2 cellular contexts compared by ENCODE assay signal in the genomic region with DNA sequence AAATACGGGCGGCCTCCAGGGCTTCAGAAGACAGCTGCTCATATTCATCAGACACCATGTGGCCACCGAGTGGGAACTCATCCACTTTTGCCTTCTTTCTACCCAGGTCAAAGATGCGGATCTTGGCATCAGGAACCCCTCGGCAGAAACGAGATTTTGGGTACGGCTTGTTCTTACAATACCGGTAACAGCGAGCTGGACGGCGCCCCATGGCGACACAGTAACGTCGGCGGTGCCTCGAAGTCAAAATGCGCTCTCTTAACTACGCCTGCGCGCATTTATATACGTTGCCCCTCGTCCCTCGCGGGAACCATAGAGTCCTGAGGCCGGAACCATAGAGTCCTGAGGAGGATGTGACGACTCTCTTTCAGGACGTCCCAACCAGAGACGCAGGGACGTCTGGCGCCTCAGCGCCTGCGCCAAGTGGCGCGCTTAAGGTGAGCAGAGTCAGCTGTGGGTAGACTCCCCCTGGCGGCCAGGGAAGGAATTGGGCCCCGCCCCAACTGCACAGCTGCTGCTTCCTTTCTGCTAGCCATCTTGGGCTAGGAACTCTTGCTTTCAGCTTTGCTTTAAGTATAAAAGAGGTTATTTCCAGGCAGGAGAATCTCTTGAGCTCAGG.
TF ChIP-seq lines count a peak whose summit lies in the region.

TSS of gene RPL10L (minus strand) at position 256 of the 619 bp plus-strand sequence. CDS start at position 211, 45 bp downstream.

TF ChIP-seq in GM23338, 12 proteins besides CTCF, POLR2A, EP300 and RAD21 (continues in another document):
- TF ChIP-seq POLR2AphosphoS5 (IDR thresholded peaks at IDR 0.05; ENCODE audit: low read depth) (no peak), JUNB (IDR thresholded peaks at IDR 0.05; ENCODE audit: unreplicated experiment) (no peak), CREB1 (CRISPR knock-in tag; IDR thresholded peaks at IDR 0.05; ENCODE audit: low read depth) (no peak), ZNF331 (CRISPR knock-in tag; IDR thresholded peaks at IDR 0.05; ENCODE audit: low read depth) (no peak), ETS1 (IDR thresholded peaks at IDR 0.05) (no peak), ZNF114 (CRISPR knock-in tag; IDR thresholded peaks at IDR 0.05) (no peak), EZH2phosphoT487 (IDR thresholded peaks at IDR 0.05; ENCODE audit: unreplicated experiment) (no peak), ZNF462 (CRISPR knock-in tag; IDR thresholded peaks at IDR 0.05) (no peak), STAT1 (IDR thresholded peaks at IDR 0.05; ENCODE audit: unreplicated experiment) (no peak)

TF ChIP-seq in HepG2, 621 proteins besides CTCF, POLR2A, EP300 and RAD21:
- no peak for TF ChIP-seq HOXA3 (CRISPR knock-in tag; IDR thresholded peaks at IDR 0.05)
